31 cellular contexts compared by ENCODE assay signal in genomic region chr6:163287626-163288025, GRCh38.
"Had no signal": no experiment of that assay in that cellular context is flagged by ENCODE, and none has a peak within 500 bp of the region (broad histone marks: within the 10 kb centered on the region; RNA-seq: fewer than 3 reads in every experiment).

No MANE protein-coding gene starts in this region.

- H3K4me1 ChIP-seq: esophagus squamous epithelium, neural progenitor cell, right lobe of liver, uterus had no signal

- H3K4me1 Mint-ChIP-seq: naive thymus-derived CD8-positive, alpha-beta T cell; stimulated activated effector memory CD8-positive, alpha-beta T cell treated with anti-CD3 and anti-CD28 coated beads, Interleukin-12 subunit alpha, Interleukin-12 subunit beta, amount 100 ng/mL, for 72 hours had no signal

- H3K4me3 ChIP-seq: esophagus squamous epithelium, hepatocyte, neural progenitor cell, right lobe of liver, uterus had no signal

- ATAC-seq: activated CD4-positive, CD25-positive, alpha-beta regulatory T cell treated with anti-CD3 and anti-CD28 coated beads, Interleukin-2, amount 50 U/mL, for 24 hours; left cardiac atrium; naive thymus-derived CD8-positive, alpha-beta T cell; right lobe of liver had no signal

- H3K27ac ChIP-seq: brain microvascular endothelial cell, epithelial cell of prostate, esophagus squamous epithelium, hepatocyte, neural progenitor cell, right lobe of liver, uterus, WERI-Rb-1 had no signal

- H3K36me3 Mint-ChIP-seq: activated naive CD8-positive, alpha-beta T cell; naive thymus-derived CD8-positive, alpha-beta T cell; neural progenitor cell; stimulated activated effector memory CD8-positive, alpha-beta T cell treated with anti-CD3 and anti-CD28 coated beads, Interleukin-12 subunit alpha, Interleukin-12 subunit beta, amount 100 ng/mL, for 72 hours; type B pancreatic cell had no signal

- H3K27me3 ChIP-seq: brain microvascular endothelial cell, esophagus squamous epithelium, hepatocyte, neural progenitor cell, right lobe of liver, uterus had no signal

- H3K4me3 Mint-ChIP-seq: activated naive CD8-positive, alpha-beta T cell; dendritic cell treated with granulocyte-macrophage colony-stimulating factor and Interleukin-4, amounts not matched to agents 40 ng/mL and 50 ng/mL, for 4 days; naive thymus-derived CD8-positive, alpha-beta T cell; neural progenitor cell; stimulated activated effector memory CD8-positive, alpha-beta T cell treated with anti-CD3 and anti-CD28 coated beads, Interleukin-12 subunit alpha, Interleukin-12 subunit beta, amount 100 ng/mL, for 72 hours; stimulated activated naive CD8-positive, alpha-beta T cell treated with anti-CD3 and anti-CD28 coated beads, Interleukin-15, Interleukin-2, amounts not matched to agents 100 ng/mL and 50 ng/mL, for 24 hours; T-helper 1 cell treated with Interleukin-12 subunit alpha and Interleukin-12 subunit beta and Interleukin-4 antibody, amounts not matched to agents 30 μg/mL and 1 μg/mL, for 36 hours; type B pancreatic cell had no signal

- H3K27ac Mint-ChIP-seq: activated naive CD8-positive, alpha-beta T cell; dendritic cell treated with granulocyte-macrophage colony-stimulating factor and Interleukin-4, amounts not matched to agents 40 ng/mL and 50 ng/mL, for 4 days; naive thymus-derived CD8-positive, alpha-beta T cell; neural progenitor cell; stimulated activated effector memory CD8-positive, alpha-beta T cell treated with anti-CD3 and anti-CD28 coated beads, Interleukin-12 subunit alpha, Interleukin-12 subunit beta, amount 100 ng/mL, for 72 hours; stimulated activated naive CD8-positive, alpha-beta T cell treated with anti-CD3 and anti-CD28 coated beads, Interleukin-15, Interleukin-2, amounts not matched to agents 100 ng/mL and 50 ng/mL, for 24 hours; T-helper 1 cell treated with Interleukin-12 subunit alpha and Interleukin-12 subunit beta and Interleukin-4 antibody, amounts not matched to agents 30 μg/mL and 1 μg/mL, for 36 hours; type B pancreatic cell had no signal

- H3K9me3 ChIP-seq: esophagus squamous epithelium, right lobe of liver, uterus had no signal

- H3K27me3 Mint-ChIP-seq: type B pancreatic cell had no signal

- H3K9me3 Mint-ChIP-seq: dendritic cell treated with granulocyte-macrophage colony-stimulating factor and Interleukin-4, amounts not matched to agents 40 ng/mL and 50 ng/mL, for 4 days; stimulated activated effector memory CD8-positive, alpha-beta T cell treated with anti-CD3 and anti-CD28 coated beads, Interleukin-12 subunit alpha, Interleukin-12 subunit beta, amount 100 ng/mL, for 72 hours; stimulated activated naive CD8-positive, alpha-beta T cell treated with anti-CD3 and anti-CD28 coated beads, Interleukin-15, Interleukin-2, amounts not matched to agents 100 ng/mL and 50 ng/mL, for 24 hours; T-helper 1 cell treated with Interleukin-12 subunit alpha and Interleukin-12 subunit beta and Interleukin-4 antibody, amounts not matched to agents 30 μg/mL and 1 μg/mL, for 36 hours had no signal

- DNase-seq: activated CD4-positive, alpha-beta T cell treated with anti-CD3 and anti-CD28 coated beads for 48 hours; activated CD4-positive, alpha-beta T cell treated with anti-CD3 and anti-CD28 coated beads, Interleukin-2, amount 50 U/mL, for 48 hours; activated CD8-positive, alpha-beta memory T cell treated with anti-CD3 and anti-CD28 coated beads for 24 hours; activated effector memory CD4-positive, alpha-beta T cell treated with Interleukin-2 at 50 U/mL for 16 hours; activated naive CD4-positive, alpha-beta T cell treated with Interleukin-2 at 50 U/mL for 16 hours; aorta; brain microvascular endothelial cell; central memory CD4-positive, alpha-beta T cell; effector CD4-positive, alpha-beta T cell; esophagus squamous epithelium; islet precursor cell; left cardiac atrium; midbrain; naive thymus-derived CD8-positive, alpha-beta T cell; right lobe of liver; small intestine; stimulated activated CD4-positive, alpha-beta T cell treated with anti-CD3 and anti-CD28 coated beads, Interleukin-4, amount 100 ng/mL, for 24 hours; SW 1271; T-helper 9 cell; uterus; WERI-Rb-1 had no signal

- H3K36me3 ChIP-seq: brain microvascular endothelial cell, esophagus squamous epithelium, neural progenitor cell, right lobe of liver, uterus, WERI-Rb-1 had no signal
